In the genomic region with DNA sequence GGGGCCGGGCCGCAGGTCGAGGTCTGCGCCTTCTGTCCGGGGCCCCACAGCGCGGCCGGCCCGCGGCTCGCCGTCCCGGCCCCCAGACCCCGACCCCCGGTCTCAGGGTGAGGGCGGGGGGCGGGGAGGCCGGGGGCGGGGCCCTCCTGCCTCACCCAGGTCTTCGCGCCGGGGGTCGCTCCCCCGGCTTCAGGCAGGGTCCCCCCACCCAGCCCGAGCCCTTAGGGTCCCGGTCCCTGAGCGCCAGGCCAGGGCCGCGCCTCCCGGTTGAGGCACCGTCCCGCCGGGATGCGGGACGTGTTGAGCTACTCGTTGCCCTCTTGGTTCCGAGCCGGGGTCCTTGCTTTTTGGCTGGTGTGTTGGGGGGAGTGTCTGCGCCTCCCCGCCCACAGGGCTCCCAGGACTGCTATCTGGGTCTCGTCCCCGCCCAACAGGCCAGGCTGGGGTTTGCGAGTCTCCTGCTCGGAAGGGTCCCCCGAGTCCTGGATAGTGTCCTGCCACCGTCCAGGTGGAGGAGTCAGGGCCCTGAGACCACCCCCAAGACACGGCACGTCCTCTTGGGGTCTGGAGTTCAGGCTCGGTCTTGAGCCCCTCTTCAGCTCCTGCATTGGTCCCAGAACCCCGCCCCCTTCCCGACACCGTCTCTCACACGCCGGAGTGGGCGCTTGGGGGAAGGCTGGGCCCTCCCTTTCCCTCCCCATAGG, we compare ENCODE assay signal across 1 cellular context.
TF ChIP-seq lines count a peak whose summit lies in the region.

No MANE protein-coding gene starts in this region.

TF ChIP-seq in liver, 16 proteins besides CTCF, POLR2A, EP300 and RAD21 (continued from another document):
- TF ChIP-seq RXRA (IDR thresholded peaks at IDR 0.05) (no peak), HNF4A (conservative IDR thresholded peaks at IDR 0.05) (no peak)
TF ChIP-seq in liver: peak in this region for 0.
